ENCODE assay signal across 1 cellular context in the genomic region with DNA sequence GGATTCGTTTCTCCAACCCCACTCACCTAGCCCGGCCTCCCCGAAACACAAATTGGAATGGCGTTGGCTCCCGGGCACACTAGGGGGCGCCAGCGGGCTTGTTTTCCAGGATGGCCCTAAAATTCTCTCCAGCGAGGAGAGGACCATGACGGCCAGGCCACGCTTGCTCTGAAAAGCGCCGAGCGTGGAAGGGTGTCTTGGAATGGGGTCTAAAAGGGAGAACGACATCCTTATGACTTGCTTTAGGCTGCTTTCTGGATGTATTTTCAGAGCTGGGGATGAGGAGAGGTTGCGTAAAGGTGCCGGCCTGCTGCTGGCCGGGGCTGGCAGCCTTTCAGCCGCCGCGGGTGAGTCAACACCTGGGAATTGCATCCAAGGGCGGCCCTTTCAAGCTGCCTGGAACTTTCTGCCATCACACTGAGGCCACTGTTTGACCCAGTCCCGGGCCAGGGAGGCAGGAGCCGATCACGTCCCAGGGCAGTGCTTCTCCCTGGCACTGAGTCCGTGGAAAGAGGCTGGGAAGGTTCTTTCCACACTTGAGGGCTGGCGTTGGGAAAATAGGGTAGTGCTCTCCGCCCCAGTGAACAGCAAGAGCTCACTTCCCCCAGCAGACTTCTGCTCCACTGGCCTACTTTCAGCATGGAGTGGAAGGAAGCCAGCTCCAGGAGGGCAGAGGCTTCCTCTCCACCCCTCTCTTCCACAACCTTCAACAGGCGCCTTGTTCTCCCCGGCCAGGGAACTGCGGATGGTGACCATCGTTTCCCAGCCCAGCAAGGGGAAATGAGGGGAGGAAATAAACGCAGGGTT.
TF ChIP-seq lines count a peak whose summit lies in the region.

No MANE protein-coding gene starts in this region.

TF ChIP-seq in GM12878, 131 proteins besides CTCF, POLR2A, EP300 and RAD21 (continued from another document):
- TF ChIP-seq, protein P1, sequence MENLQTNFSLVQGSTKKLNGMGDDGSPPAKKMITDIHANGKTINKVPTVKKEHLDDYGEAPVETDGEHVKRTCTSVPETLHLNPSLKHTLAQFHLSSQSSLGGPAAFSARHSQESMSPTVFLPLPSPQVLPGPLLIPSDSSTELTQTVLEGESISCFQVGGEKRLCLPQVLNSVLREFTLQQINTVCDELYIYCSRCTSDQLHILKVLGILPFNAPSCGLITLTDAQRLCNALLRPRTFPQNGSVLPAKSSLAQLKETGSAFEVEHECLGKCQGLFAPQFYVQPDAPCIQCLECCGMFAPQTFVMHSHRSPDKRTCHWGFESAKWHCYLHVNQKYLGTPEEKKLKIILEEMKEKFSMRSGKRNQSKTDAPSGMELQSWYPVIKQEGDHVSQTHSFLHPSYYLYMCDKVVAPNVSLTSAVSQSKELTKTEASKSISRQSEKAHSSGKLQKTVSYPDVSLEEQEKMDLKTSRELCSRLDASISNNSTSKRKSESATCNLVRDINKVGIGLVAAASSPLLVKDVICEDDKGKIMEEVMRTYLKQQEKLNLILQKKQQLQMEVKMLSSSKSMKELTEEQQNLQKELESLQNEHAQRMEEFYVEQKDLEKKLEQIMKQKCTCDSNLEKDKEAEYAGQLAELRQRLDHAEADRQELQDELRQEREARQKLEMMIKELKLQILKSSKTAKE (IDR thresholded peaks at IDR 0.05; ENCODE audit: low read depth, poor library complexity, severe bottlenecking) = peak; percentile 23
- TF ChIP-seq DPF2 (IDR thresholded peaks at IDR 0.05) = no peak
- TF ChIP-seq ESRRA (IDR thresholded peaks at IDR 0.05; ENCODE audit: low read length) = no peak
- peak; percentile 56; the same call in 1 of the 2 replicates for TF ChIP-seq PAX5 (IDR thresholded peaks at IDR 0.05; ENCODE audit: borderline replicate concordance, low read depth, low read length)
- peak; percentile 68 for TF ChIP-seq EED (IDR thresholded peaks at IDR 0.05; ENCODE audit: low read depth)
- TF ChIP-seq ZNF622 (IDR thresholded peaks at IDR 0.05) = no peak
- TF ChIP-seq CBX3 (IDR thresholded peaks at IDR 0.05; ENCODE audit: borderline replicate concordance, low read depth) = no peak
- TF ChIP-seq SMARCA5 (IDR thresholded peaks at IDR 0.05) = peak; percentile 56; the same call in 1 of the 2 replicates
- 0 out of 2 replicates have a peak, but pooled peaks have one; percentile 14 for TF ChIP-seq NFXL1 (IDR thresholded peaks at IDR 0.05; ENCODE audit: borderline replicate concordance)
